Comparison of ENCODE assay signal across 29 cellular contexts in the genomic region with DNA sequence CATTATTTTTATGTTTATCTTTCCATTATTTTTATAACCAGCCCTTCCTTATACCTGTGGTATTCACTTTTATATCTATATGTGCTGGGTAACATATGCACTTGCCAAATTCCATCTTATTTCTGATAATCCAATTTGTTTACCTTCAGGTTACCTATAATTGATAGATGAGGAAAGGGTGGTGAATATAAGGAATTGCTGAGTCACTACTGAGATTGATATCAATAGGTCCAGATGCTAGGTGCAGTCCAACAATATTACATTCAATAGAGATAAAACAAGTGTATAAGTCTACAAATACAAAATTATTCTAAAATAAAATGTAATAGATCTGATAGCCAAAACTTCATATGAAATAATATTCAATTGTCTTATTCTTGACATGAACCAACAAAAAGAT.
"Had no signal": no experiment of that assay in that cellular context is flagged by ENCODE, and none has a peak within 500 bp of the region (broad histone marks: within the 10 kb centered on the region; RNA-seq: fewer than 3 reads in every experiment).

No MANE protein-coding gene starts in this region.

- H3K27me3 ChIP-seq: colonic mucosa, dorsolateral prefrontal cortex, esophagus muscularis mucosa, esophagus squamous epithelium, foreskin keratinocyte, gastrocnemius medialis, gastroesophageal sphincter, heart left ventricle, heart right ventricle had no signal

- H3K27ac ChIP-seq: colonic mucosa, coronary artery, epithelial cell of prostate, esophagus muscularis mucosa, esophagus squamous epithelium, foreskin keratinocyte, gastrocnemius medialis, gastroesophageal sphincter, heart left ventricle, heart right ventricle had no signal

- H3K36me3 ChIP-seq: colonic mucosa, esophagus muscularis mucosa, esophagus squamous epithelium, gastrocnemius medialis, gastroesophageal sphincter, heart left ventricle, heart right ventricle had no signal

- H3K9me3 ChIP-seq: colonic mucosa, esophagus muscularis mucosa, esophagus squamous epithelium, gastrocnemius medialis, gastroesophageal sphincter had no signal

- ATAC-seq: effector memory CD8-positive, alpha-beta T cell; esophagus mucosa; foreskin keratinocyte; gastrocnemius medialis; gastroesophageal sphincter; heart left ventricle; heart right ventricle had no signal

- H3K4me1 Mint-ChIP-seq: endodermal cell had no signal

- FAIRE-seq: colon, endometrium, endothelial cell of umbilical vein, frontal cortex had no signal

- H3K27ac Mint-ChIP-seq: dendritic cell treated with granulocyte-macrophage colony-stimulating factor and Interleukin-4, amounts not matched to agents 40 ng/mL and 50 ng/mL, for 4 days; effector memory CD8-positive, alpha-beta T cell; endodermal cell had no signal

- H3K27me3 Mint-ChIP-seq: dendritic cell treated with granulocyte-macrophage colony-stimulating factor and Interleukin-4, amounts not matched to agents 40 ng/mL and 50 ng/mL, for 4 days; effector memory CD8-positive, alpha-beta T cell had no signal

- H3K4me1 ChIP-seq: colonic mucosa, esophagus muscularis mucosa, esophagus squamous epithelium, foreskin keratinocyte, gastrocnemius medialis, gastroesophageal sphincter, heart left ventricle, heart right ventricle had no signal

- H3K4me3 ChIP-seq: colonic mucosa, coronary artery, dorsolateral prefrontal cortex, esophagus muscularis mucosa, esophagus squamous epithelium, gastrocnemius medialis, gastroesophageal sphincter, heart left ventricle, heart right ventricle had no signal

- DNase-seq: colonic mucosa; cortex of kidney; dermis blood vessel endothelial cell; dorsolateral prefrontal cortex; effector CD4-positive, alpha-beta T cell; effector CD8-positive, alpha-beta T cell; effector memory CD4-positive, alpha-beta T cell; effector memory CD8-positive, alpha-beta T cell; endodermal cell; erythroblast; esophagus squamous epithelium; foreskin fibroblast; foreskin keratinocyte; foreskin melanocyte; gastrocnemius medialis; glutamatergic neuron; head of caudate nucleus; heart left ventricle; heart right ventricle had no signal

- H3K4me3 Mint-ChIP-seq: dendritic cell treated with granulocyte-macrophage colony-stimulating factor and Interleukin-4, amounts not matched to agents 40 ng/mL and 50 ng/mL, for 4 days; effector memory CD8-positive, alpha-beta T cell; endodermal cell had no signal
